Comparison of ENCODE assay signal across 27 cellular contexts in the genomic region with DNA sequence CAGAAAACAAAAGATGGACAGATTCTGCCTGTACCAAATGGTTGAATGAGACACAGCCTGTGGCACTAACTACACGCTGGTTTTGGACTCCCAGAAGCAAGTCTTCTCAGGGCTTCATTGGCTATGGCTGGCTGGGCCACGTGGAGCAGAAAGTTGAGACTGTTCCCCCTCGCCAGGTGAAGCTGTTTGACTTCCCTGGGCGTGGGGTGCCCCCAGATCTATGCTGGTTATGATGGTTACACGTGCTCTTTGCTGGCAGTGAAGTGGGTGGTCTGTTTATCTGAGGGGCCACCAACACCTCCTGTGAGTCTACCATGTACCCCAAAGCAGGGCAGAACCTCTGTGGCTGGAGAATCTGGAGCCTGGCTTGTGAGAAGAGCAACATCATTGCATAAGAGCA.
"Had no signal": no experiment of that assay in that cellular context is flagged by ENCODE, and none has a peak within 500 bp of the region (broad histone marks: within the 10 kb centered on the region; RNA-seq: fewer than 3 reads in every experiment).

No MANE protein-coding gene starts in this region.

- H3K27me3 Mint-ChIP-seq: stimulated activated naive B cell treated with anti-CD40 and anti-IgM and Interleukin-4, amounts not matched to agents 10 μg/mL and 1 μg/mL and 100 μg/mL, for 72 hours; stimulated activated naive CD8-positive, alpha-beta T cell treated with anti-CD3 and anti-CD28 coated beads, Interleukin-15, amount 100 ng/mL, for 72 hours; stimulated activated naive CD8-positive, alpha-beta T cell treated with anti-CD3 and anti-CD28 coated beads, Interleukin-15, Interleukin-2, amounts not matched to agents 100 ng/mL and 50 ng/mL, for 24 hours; type B pancreatic cell had no signal

- H3K4me1 Mint-ChIP-seq: stimulated activated effector memory CD8-positive, alpha-beta T cell treated with anti-CD3 and anti-CD28 coated beads, Interleukin-12 subunit alpha, Interleukin-12 subunit beta, amount 100 ng/mL, for 72 hours; stimulated activated naive B cell treated with anti-CD40 and anti-IgM and Interleukin-4, amounts not matched to agents 10 μg/mL and 1 μg/mL and 100 μg/mL, for 72 hours; stimulated activated naive CD8-positive, alpha-beta T cell treated with anti-CD3 and anti-CD28 coated beads, Interleukin-15, amount 100 ng/mL, for 72 hours had no signal

- H3K9me3 Mint-ChIP-seq: type B pancreatic cell had no signal

- FAIRE-seq: urothelium cell line had no signal

- H3K36me3 Mint-ChIP-seq: stimulated activated effector memory CD8-positive, alpha-beta T cell treated with anti-CD3 and anti-CD28 coated beads, Interleukin-12 subunit alpha, Interleukin-12 subunit beta, amount 100 ng/mL, for 72 hours; stimulated activated naive B cell treated with anti-CD40 and anti-IgM and Interleukin-4, amounts not matched to agents 10 μg/mL and 1 μg/mL and 100 μg/mL, for 72 hours; type B pancreatic cell had no signal

- H3K4me3 Mint-ChIP-seq: stimulated activated effector memory CD8-positive, alpha-beta T cell treated with anti-CD3 and anti-CD28 coated beads, Interleukin-12 subunit alpha, Interleukin-12 subunit beta, amount 100 ng/mL, for 72 hours; stimulated activated naive B cell treated with anti-CD40 and anti-IgM and Interleukin-4, amounts not matched to agents 10 μg/mL and 1 μg/mL and 100 μg/mL, for 72 hours; stimulated activated naive CD8-positive, alpha-beta T cell treated with anti-CD3 and anti-CD28 coated beads, Interleukin-15, amount 100 ng/mL, for 72 hours; stimulated activated naive CD8-positive, alpha-beta T cell treated with anti-CD3 and anti-CD28 coated beads, Interleukin-15, Interleukin-2, amounts not matched to agents 100 ng/mL and 50 ng/mL, for 24 hours; type B pancreatic cell had no signal

- H3K4me1 ChIP-seq: stomach, suprapubic skin, testis, tibial artery, tibial nerve, transverse colon, upper lobe of left lung, uterus, vagina had no signal

- H3K27ac ChIP-seq: stomach, suprapubic skin, testis, thoracic aorta, tibial artery, tibial nerve, transverse colon, upper lobe of left lung, uterus, vagina had no signal

- H3K9me3 ChIP-seq: suprapubic skin, testis, thoracic aorta, tibial artery, transverse colon, uterus, vagina had no signal

- H3K27me3 ChIP-seq: stomach, suprapubic skin, testis, tibial artery, tibial nerve, transverse colon, upper lobe of left lung, uterus, vagina had no signal

- DNase-seq: stimulated activated CD4-positive, alpha-beta T cell treated with anti-CD3 and anti-CD28 coated beads, Interleukin-1b, Interleukin-23, amount 100 ng/mL, for 48 hours; stimulated activated CD4-positive, alpha-beta T cell treated with anti-CD3 and anti-CD28 coated beads, Interleukin-2, amount 100 ng/mL, for 48 hours; stimulated activated CD4-positive, alpha-beta T cell treated with anti-CD3 and anti-CD28 coated beads, Interleukin-4, amount 100 ng/mL, for 1 hour; stimulated activated CD4-positive, alpha-beta T cell treated with anti-CD3 and anti-CD28 coated beads, Interleukin-4, amount 100 ng/mL, for 24 hours; stimulated activated CD4-positive, alpha-beta T cell treated with anti-CD3 and anti-CD28 coated beads, Interleukin-4, amount 100 ng/mL, for 4 hours; stimulated activated CD8-positive, alpha-beta memory T cell treated with anti-CD3 and anti-CD28 coated beads, Interleukin-4, amount 100 ng/mL, for 48 hours; stimulated activated naive B cell treated with anti-CD40 and anti-IgM and Interleukin-4, amounts not matched to agents 10 μg/mL and 1 μg/mL and 100 μg/mL, for 72 hours; stimulated activated naive CD4-positive, alpha-beta T cell; stimulated activated naive CD4-positive, alpha-beta T cell treated with Interleukin-2 at 50 U/mL for 16 hours; stimulated activated naive CD8-positive, alpha-beta T cell treated with anti-CD3 and anti-CD28 coated beads, Interleukin-15, amount 100 ng/mL, for 72 hours; stimulated activated naive CD8-positive, alpha-beta T cell treated with anti-CD3 and anti-CD28 coated beads, Interleukin-15, Interleukin-2, amounts not matched to agents 100 U/mL and 50 U/mL, for 24 hours; stomach; substantia nigra; testis; tibial artery; transverse colon; trophoblast cell; upper lobe of left lung; uterus had no signal

- H3K4me3 ChIP-seq: stomach, suprapubic skin, testis, thoracic aorta, tibial artery, tibial nerve, transverse colon, upper lobe of left lung, uterus, vagina had no signal

- ATAC-seq: stimulated activated effector memory CD8-positive, alpha-beta T cell treated with anti-CD3 and anti-CD28 coated beads, Interleukin-12 subunit alpha, Interleukin-12 subunit beta, amount 100 ng/mL, for 72 hours; stimulated activated naive CD8-positive, alpha-beta T cell treated with anti-CD3 and anti-CD28 coated beads, Interleukin-15, amount 100 ng/mL, for 72 hours; stimulated activated naive CD8-positive, alpha-beta T cell treated with anti-CD3 and anti-CD28 coated beads, Interleukin-15, Interleukin-2, amounts not matched to agents 100 U/mL and 50 U/mL, for 24 hours had no signal

- H3K36me3 ChIP-seq: stomach, suprapubic skin, thoracic aorta, tibial artery, tibial nerve, transverse colon, upper lobe of left lung, uterus, vagina had no signal

- H3K27ac Mint-ChIP-seq: stimulated activated effector memory CD8-positive, alpha-beta T cell treated with anti-CD3 and anti-CD28 coated beads, Interleukin-12 subunit alpha, Interleukin-12 subunit beta, amount 100 ng/mL, for 72 hours; stimulated activated naive B cell treated with anti-CD40 and anti-IgM and Interleukin-4, amounts not matched to agents 10 μg/mL and 1 μg/mL and 100 μg/mL, for 72 hours; stimulated activated naive CD8-positive, alpha-beta T cell treated with anti-CD3 and anti-CD28 coated beads, Interleukin-15, amount 100 ng/mL, for 72 hours; stimulated activated naive CD8-positive, alpha-beta T cell treated with anti-CD3 and anti-CD28 coated beads, Interleukin-15, Interleukin-2, amounts not matched to agents 100 ng/mL and 50 ng/mL, for 24 hours; type B pancreatic cell had no signal
